Comparison of ENCODE assay signal across 10 cellular contexts in the genomic region with DNA sequence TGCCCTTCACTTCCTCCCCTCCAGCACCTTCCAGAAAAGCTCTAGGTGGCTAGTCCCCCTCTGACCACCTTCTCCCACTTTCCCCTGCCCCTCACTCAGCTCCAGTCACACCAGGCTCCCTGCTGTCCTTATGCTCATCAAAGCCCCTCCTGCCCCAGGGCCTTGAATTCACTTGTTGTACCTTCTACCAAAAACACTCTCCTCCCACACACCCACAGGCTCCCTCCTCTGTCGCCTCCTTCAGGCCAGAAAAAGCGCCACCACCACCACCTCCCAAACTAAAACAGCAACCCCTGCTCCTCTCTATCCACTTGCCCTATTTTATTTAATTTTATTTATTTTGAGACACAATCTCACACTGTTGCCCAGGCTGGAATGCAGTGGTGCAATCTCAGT. TPM values are rescaled to one million over a fixed set of nuclear protein-coding genes. Genes with fewer than 3 reads are reported as not detected.
DNase-seq lines count a peak whose midpoint lies in the region; ATAC-seq, FAIRE-seq and TF ChIP-seq lines count a peak whose summit lies in the region.
"Had no signal": no experiment of that assay in that cellular context is flagged by ENCODE, and none has a peak within 500 bp of the region (broad histone marks: within the 10 kb centered on the region; RNA-seq: fewer than 3 reads in every experiment).

No MANE protein-coding gene starts in this region.

- H3K27ac ChIP-seq in neural progenitor cell (no peak overlapping the region), Karpas-422 (ENCODE audit: low read length) (no peak overlapping the region)
- H3K27ac ChIP-seq: HL-60 had no signal

- no peaks in the 10 kb centered on the region for H3K9me2 ChIP-seq in Karpas-422 (replicated peaks; ENCODE audit: insufficient read depth, low read length)

- H3F3A ChIP-seq in neural progenitor cell (ENCODE audit: low read depth) = no peaks in the 10 kb centered on the region

- no peaks in the 10 kb centered on the region for H3K9me3 Mint-ChIP-seq in neural progenitor cell

- H3K4me1 Mint-ChIP-seq in neural progenitor cell = peaks cover 6% of the 10 kb centered on the region

- H3K4me2 ChIP-seq in neural progenitor cell (no peak overlapping the region), Karpas-422 (ENCODE audit: low read depth, low read length, poor library complexity, severe bottlenecking) (no peak overlapping the region)

- no peak overlapping the region for H3K27ac Mint-ChIP-seq in neural progenitor cell

- H3K79me2 ChIP-seq in neural progenitor cell (ENCODE audit: low read depth) (no peaks in the 10 kb centered on the region), Karpas-422 (ENCODE audit: low read length) (no peaks in the 10 kb centered on the region)

- H3K4me3 ChIP-seq in astrocyte of the cerebellum (ENCODE audit: low read depth, low read length) = no peak overlapping the region
- no peak overlapping the region for H3K4me3 ChIP-seq in neural progenitor cell
- no peak overlapping the region for H3K4me3 ChIP-seq in Karpas-422 (ENCODE audit: low read length)

- H3K9ac ChIP-seq in neural progenitor cell (no peak overlapping the region), Karpas-422 (ENCODE audit: low read length) (no peak overlapping the region)

- no peak for DNase-seq in D721Med (ENCODE audit: insufficient read length, low spot score)
- DNase-seq in NCI-H69 (lab: John Stamatoyannopoulos, UW) = peak; percentile 20
- DNase-seq in astrocyte of the cerebellum (ENCODE audit: low read depth) = no peak
- DNase-seq in neural progenitor cell (ENCODE audit: low spot score) = no peak
- no peak for DNase-seq in Karpas-422
- DNase-seq in nucleus accumbens (lab: John Stamatoyannopoulos, UW) = no peak
- DNase-seq in H4 (ENCODE audit: low spot score) = no peak

- in situ Hi-C loops in astrocyte of the cerebellum (cut with HindIII; ENCODE audit: low sequenced_read_pairs) = no loop called here

- no peaks in the 10 kb centered on the region for H3K27me3 ChIP-seq in neural progenitor cell
- no peaks in the 10 kb centered on the region for H3K27me3 ChIP-seq in Karpas-422 (ENCODE audit: low read length)

- no peaks in the 10 kb centered on the region for H3K36me3 Mint-ChIP-seq in neural progenitor cell

- H3K27me3 Mint-ChIP-seq in neural progenitor cell (ENCODE audit: insufficient read depth, low read depth) = peaks cover 4% of the 10 kb centered on the region

- H2AFZ ChIP-seq in neural progenitor cell (replicated peaks) (no peak overlapping the region), Karpas-422 (ENCODE audit: low read length) (no peak overlapping the region)

- FAIRE-seq in D721Med (lab: Jason Lieb, UNC) = no peak

- H3K4me3 Mint-ChIP-seq in neural progenitor cell = no peak overlapping the region

- H3K4me1 ChIP-seq in neural progenitor cell (no peaks in the 10 kb centered on the region), Karpas-422 (ENCODE audit: low read length) (no peaks in the 10 kb centered on the region)

- TF ChIP-seq CTCF in D721Med (IDR thresholded peaks at IDR 0.05; ENCODE audit: insufficient read depth, missing control alignments) (peak; percentile 31), astrocyte of the cerebellum (IDR thresholded peaks at IDR 0.05; ENCODE audit: low read depth, low read length, missing control alignments) (peak; percentile 37), neural progenitor cell (IDR thresholded peaks at IDR 0.05) (peak; percentile 42)

- H3K9me3 ChIP-seq in neural progenitor cell (ENCODE audit: low read depth) (no peaks in the 10 kb centered on the region), Karpas-422 (ENCODE audit: low read length) (no peaks in the 10 kb centered on the region)

- no peaks in the 10 kb centered on the region for H3K36me3 ChIP-seq in neural progenitor cell
- no peaks in the 10 kb centered on the region for H3K36me3 ChIP-seq in Karpas-422 (ENCODE audit: insufficient read depth, low read length)

- no peak for ATAC-seq in HG03342 (IDR thresholded peaks at IDR 0.05; ENCODE audit: unreplicated experiment)

- H4K20me1 ChIP-seq in neural progenitor cell (ENCODE audit: low read depth) = no peaks in the 10 kb centered on the region
- H4K20me1 ChIP-seq in Karpas-422 (ENCODE audit: insufficient read depth, low read depth, low read length) = no peaks in the 10 kb centered on the region

RNA-seq across cellular contexts. Expression of gene CEACAM16, which starts 4.8 kb away (rescaled TPM):
- not detected in 2 replicates for total RNA-seq in neural progenitor cell (ENCODE audit: low replicate concordance)
- total RNA-seq in Karpas-422 (2014; rRNA removed; shearing (Covaris generic); ENCODE audit: low replicate concordance) = not detected in 2 replicates
- total RNA-seq in H4 (2014; rRNA removed; shearing (Covaris generic)) = not detected in 2 replicates
- total RNA-seq: subcutaneous adipose tissue had no signal

RNA-seq across cellular contexts. Expression of gene CEACAM19, which starts 22.9 kb away (rescaled TPM):
- 0.09 and 0.59 TPM in 2 replicates for total RNA-seq in neural progenitor cell (ENCODE audit: low replicate concordance)
- not detected in 2 replicates for total RNA-seq in Karpas-422 (2014; rRNA removed; shearing (Covaris generic); ENCODE audit: low replicate concordance)
- total RNA-seq in H4 (2014; rRNA removed; shearing (Covaris generic)) = 0.23 and 1.0 TPM in 2 replicates

RNA-seq across cellular contexts. Expression of gene PVR, which starts 50.5 kb away (rescaled TPM):
- total RNA-seq in neural progenitor cell (ENCODE audit: low replicate concordance) = 4.4 and 10.8 TPM in 2 replicates
- not detected in 2 replicates for total RNA-seq in Karpas-422 (2014; rRNA removed; shearing (Covaris generic); ENCODE audit: low replicate concordance)
- total RNA-seq in H4 (2014; rRNA removed; shearing (Covaris generic)) = 41.9 and 46.0 TPM in 2 replicates

RNA-seq across cellular contexts. Expression of gene BCL3, which starts 54.3 kb away (rescaled TPM):
- total RNA-seq in neural progenitor cell (ENCODE audit: low replicate concordance) = not detected in 2 replicates
- 0.54 TPM in 1 of 2 replicates, not detected in the other for total RNA-seq in Karpas-422 (2014; rRNA removed; shearing (Covaris generic); ENCODE audit: low replicate concordance)
- 7.8 and 11.6 TPM in 2 replicates for total RNA-seq in H4 (2014; rRNA removed; shearing (Covaris generic))
